In the genomic region with DNA sequence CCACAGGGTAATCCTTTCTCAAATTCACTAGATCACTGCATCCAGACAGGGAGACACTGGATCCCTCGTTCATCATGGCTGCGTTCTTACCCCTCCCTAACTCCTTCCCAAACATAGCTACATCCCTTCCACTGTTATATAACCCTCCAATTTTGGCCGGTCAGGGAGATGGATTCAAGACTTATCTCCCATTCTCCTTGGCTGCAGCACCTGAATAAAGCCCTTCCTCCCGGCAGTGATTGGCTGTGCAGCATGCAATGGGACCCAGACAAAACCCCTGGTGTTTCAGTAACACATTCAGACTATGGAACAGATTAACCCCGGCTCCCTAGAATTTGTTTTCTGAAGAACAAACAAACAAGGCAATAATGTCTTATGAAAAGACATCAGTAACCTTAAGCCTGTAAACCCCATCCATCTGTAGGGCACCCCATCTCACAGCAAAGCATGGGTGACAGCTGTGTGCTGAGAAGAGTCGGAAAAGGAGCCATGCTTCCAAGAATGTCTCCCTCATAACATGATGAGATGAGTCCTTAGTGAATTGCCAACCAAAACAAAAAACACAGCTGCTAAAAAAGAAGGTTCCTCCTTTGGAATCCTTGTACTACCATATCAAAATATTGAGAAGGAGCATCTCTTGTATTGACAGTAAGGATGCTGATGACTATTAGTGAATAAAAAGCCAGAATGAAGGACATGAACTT, we compare ENCODE assay signal across 1 cellular context.
TF ChIP-seq lines count a peak whose summit lies in the region.

No MANE protein-coding gene starts in this region.

TF ChIP-seq in HepG2, 621 proteins besides CTCF, POLR2A, EP300 and RAD21:
- no peak for TF ChIP-seq ZNF451 (CRISPR knock-in tag; IDR thresholded peaks at IDR 0.05)
- no peak for TF ChIP-seq TGIF2 (CRISPR knock-in tag; IDR thresholded peaks at IDR 0.05)
- no peak for TF ChIP-seq ZMYM3 (CRISPR knock-in tag; IDR thresholded peaks at IDR 0.05)
- no peak for TF ChIP-seq ZNF7 (CRISPR knock-in tag; IDR thresholded peaks at IDR 0.05)
- TF ChIP-seq ZFP1 (CRISPR knock-in tag; IDR thresholded peaks at IDR 0.05) = no peak
- TF ChIP-seq NFKB2 (CRISPR knock-in tag; IDR thresholded peaks at IDR 0.05; ENCODE audit: borderline replicate concordance) = no peak
- TF ChIP-seq HIVEP1 (CRISPR knock-in tag; IDR thresholded peaks at IDR 0.05) = no peak
- TF ChIP-seq POLR2G (IDR thresholded peaks at IDR 0.05; ENCODE audit: low read depth, low read length) = peak; percentile 49; the same call in 1 of the 2 replicates
- TF ChIP-seq TBX2 (CRISPR knock-in tag; IDR thresholded peaks at IDR 0.05; ENCODE audit: borderline replicate concordance) = no peak
- TF ChIP-seq KMT2B (CRISPR knock-in tag; IDR thresholded peaks at IDR 0.05) = no peak
- TF ChIP-seq ZNF441 (CRISPR knock-in tag; IDR thresholded peaks at IDR 0.05; ENCODE audit: borderline replicate concordance) = peak; percentile 78; the same call in 1 of the 2 replicates
- peak; percentile 41 for TF ChIP-seq RBM22 (optimal IDR thresholded peaks at IDR 0.05; ENCODE audit: low read length)
- TF ChIP-seq JUN (CRISPR knock-in tag; IDR thresholded peaks at IDR 0.05) = no peak
- no peak for TF ChIP-seq ZNF335 (CRISPR knock-in tag; IDR thresholded peaks at IDR 0.05)
- no peak for TF ChIP-seq ZNF138 (CRISPR knock-in tag; IDR thresholded peaks at IDR 0.05; ENCODE audit: low read depth)
- TF ChIP-seq, protein P1, sequence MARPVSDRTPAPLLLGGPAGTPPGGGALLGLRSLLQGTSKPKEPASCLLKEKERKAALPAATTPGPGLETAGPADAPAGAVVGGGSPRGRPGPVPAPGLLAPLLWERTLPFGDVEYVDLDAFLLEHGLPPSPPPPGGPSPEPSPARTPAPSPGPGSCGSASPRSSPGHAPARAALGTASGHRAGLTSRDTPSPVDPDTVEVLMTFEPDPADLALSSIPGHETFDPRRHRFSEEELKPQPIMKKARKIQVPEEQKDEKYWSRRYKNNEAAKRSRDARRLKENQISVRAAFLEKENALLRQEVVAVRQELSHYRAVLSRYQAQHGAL (CRISPR knock-in tag; IDR thresholded peaks at IDR 0.05; ENCODE audit: not compliant biosample characterization) = no peak
- TF ChIP-seq ZC3H13 (CRISPR knock-in tag; IDR thresholded peaks at IDR 0.05) = no peak
- no peak for TF ChIP-seq STAG1 (CRISPR knock-in tag; IDR thresholded peaks at IDR 0.05)
- no peak for TF ChIP-seq ZNF256 (CRISPR knock-in tag; conservative IDR thresholded peaks at IDR 0.05)
